Comparison of ENCODE assay signal across 14 cellular contexts in the genomic region with DNA sequence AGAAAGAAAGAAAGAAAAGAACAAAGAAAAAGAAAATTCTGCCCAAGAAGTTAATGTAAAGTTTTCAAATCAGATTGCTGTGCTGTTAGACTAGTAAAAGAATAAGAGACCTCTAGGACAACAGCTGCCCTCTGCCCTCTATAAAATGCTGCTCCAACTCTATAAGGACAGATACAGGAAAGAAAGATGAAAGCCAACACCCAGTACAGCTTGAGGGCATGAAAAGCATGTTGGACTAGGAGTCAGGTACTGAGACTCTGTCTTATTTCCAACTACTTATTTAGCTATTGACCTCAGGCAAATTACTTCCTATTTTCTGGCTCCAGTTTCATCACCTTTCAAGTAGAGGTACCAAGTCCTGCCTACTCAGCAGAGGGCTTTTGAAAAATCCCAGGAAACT. TPM values are rescaled to one million over a fixed set of nuclear protein-coding genes. Genes with fewer than 3 reads are reported as not detected.
DNase-seq lines count a peak whose midpoint lies in the region; ATAC-seq and TF ChIP-seq lines count a peak whose summit lies in the region.
"Had no signal": no experiment of that assay in that cellular context is flagged by ENCODE, and none has a peak within 500 bp of the region (broad histone marks: within the 10 kb centered on the region; RNA-seq: fewer than 3 reads in every experiment).

No MANE protein-coding gene starts in this region.

- no peaks in the 10 kb centered on the region for H3K9me3 ChIP-seq in heart right ventricle
- H3K9me3 ChIP-seq in gastroesophageal sphincter: no peaks in the 10 kb centered on the region
- no peaks in the 10 kb centered on the region for H3K9me3 ChIP-seq in transverse colon
- H3K9me3 ChIP-seq: thyroid gland had no signal

- H3K27ac ChIP-seq in heart right ventricle: peak overlapping the region in 8 of 10 donors; percentile 32 to 96 (median 92)
- H3K27ac ChIP-seq in gastroesophageal sphincter: peak overlapping the region in 3 of 4 donors; percentile 27 to 64 (median 61)
- peak overlapping the region; percentile 28 to 53 (median 38) for H3K27ac ChIP-seq in transverse colon
- H3K27ac ChIP-seq: thyroid gland had no signal

- no peak for TF ChIP-seq POLR2A in gastroesophageal sphincter (IDR thresholded peaks at IDR 0.05)
- no peak for TF ChIP-seq POLR2A in transverse colon (IDR thresholded peaks at IDR 0.05)

- no peak for ATAC-seq in heart right ventricle
- ATAC-seq in Right ventricle myocardium inferior: no peak
- ATAC-seq in gastroesophageal sphincter: no peak
- ATAC-seq in HG02763 (IDR thresholded peaks at IDR 0.05; ENCODE audit: unreplicated experiment): no peak
- ATAC-seq in GM21529 (IDR thresholded peaks at IDR 0.05; ENCODE audit: unreplicated experiment): no peak
- ATAC-seq: activated naive CD4-positive, alpha-beta T cell treated with anti-CD3 and anti-CD28 coated beads, Interleukin-2, amount 50 U/mL, for 72 hours had no signal

- no peak for DNase-seq in heart right ventricle
- DNase-seq in Right ventricle myocardium inferior (ENCODE audit: missing footprints): no peak
- peak; percentile 53 for DNase-seq in NOMO-1 treated with dmso at 0.1 percent for 144 hours (lab: John Stamatoyannopoulos, UW; ENCODE audit: unreplicated experiment)
- DNase-seq in transverse colon: no peak
- DNase-seq: effector CD8-positive, alpha-beta T cell; NCI-H1694; NCI-H524; stimulated activated CD4-positive, alpha-beta T cell treated with anti-CD3 and anti-CD28 coated beads, Interleukin-2, amount 100 ng/mL, for 24 hours; thyroid gland had no signal

- in situ Hi-C loops in transverse colon (cut with MboI; ENCODE audit: low pct_ligation_motif_present in 1 of 4, low pct_unique_long_range_greater_than_20kb in 1 of 4, low sequenced_read_pairs in 3 of 4): no loop called here

- no peak for TF ChIP-seq EP300 in gastroesophageal sphincter (IDR thresholded peaks at IDR 0.05)
- TF ChIP-seq EP300 in transverse colon (IDR thresholded peaks at IDR 0.05; ENCODE audit: low read depth): no peak

- H3K27me3 ChIP-seq in heart right ventricle: no peaks in the 10 kb centered on the region
- H3K27me3 ChIP-seq in gastroesophageal sphincter: no peaks in the 10 kb centered on the region
- H3K27me3 ChIP-seq in transverse colon: no peaks in the 10 kb centered on the region
- H3K27me3 ChIP-seq: thyroid gland had no signal

- intact Hi-C loops in heart right ventricle (cut with DNase I) (loop anchor here in 5 of 10 donors (5.0 to 10.0 kb wide), 3 partner anchors 38 to 46 kb away; partner anchors contain the start of gene PFDN1 (in 2 of the 5)), Right ventricle myocardium inferior (cut with DNase I) (no loop called here), transverse colon (cut with DNase I; ENCODE audit: low total_unique reads) (loop anchor here (10.0 kb wide), 1 partner anchor 166 kb away; the partner anchor contains the start of gene CYSTM1)

- H3K4me1 ChIP-seq in heart right ventricle: peaks cover 11 to 100% (median 96%) of the 10 kb centered on the region in 9 donors
- peaks cover 0 to 87% (median 14%) of the 10 kb centered on the region in 3 donors for H3K4me1 ChIP-seq in gastroesophageal sphincter
- peaks cover 3 to 46% (median 18%) of the 10 kb centered on the region in 4 donors for H3K4me1 ChIP-seq in transverse colon

- no peak overlapping the region for H3K4me3 ChIP-seq in heart right ventricle
- no peak overlapping the region for H3K4me3 ChIP-seq in gastroesophageal sphincter
- H3K4me3 ChIP-seq in transverse colon: no peak overlapping the region
- H3K4me3 ChIP-seq: thyroid gland had no signal

- peaks cover 0 to 77% (median 17%) of the 10 kb centered on the region in 9 donors for H3K36me3 ChIP-seq in heart right ventricle
- H3K36me3 ChIP-seq in gastroesophageal sphincter: peaks cover 0 to 20% of the 10 kb centered on the region in 2 donors
- H3K36me3 ChIP-seq in transverse colon: no peaks in the 10 kb centered on the region

- TF ChIP-seq CTCF in heart right ventricle (IDR thresholded peaks at IDR 0.05): no peak
- no peak for TF ChIP-seq CTCF in gastroesophageal sphincter (IDR thresholded peaks at IDR 0.05)
- TF ChIP-seq CTCF in transverse colon (IDR thresholded peaks at IDR 0.05): no peak

RNA-seq across cellular contexts. Expression of gene HBEGF, which starts 5.8 kb away (rescaled TPM):
- total RNA-seq in heart right ventricle (100 to 1,000 TPM in 2 of 10 donors, 10 to 100 TPM in 8; 18.5 to 121 (median 33.3) TPM), Right ventricle myocardium inferior (20.2 TPM), gastroesophageal sphincter (10 to 100 TPM in 1 of 4 donors, 1 to 10 TPM in 3; 4.7 to 17.4 (median 6.6) TPM), transverse colon (10 to 100 TPM; 10.5 to 40.0 (median 35.6) TPM)
- polyA plus RNA-seq in heart right ventricle: 10 to 100 TPM; 14.6 to 33.5 TPM

RNA-seq across cellular contexts. Expression of gene SLC4A9, which starts 19.4 kb away (rescaled TPM):
- total RNA-seq in heart right ventricle (under 1 TPM in 2 of 10 donors, not detected in 8; 0.10 to 0.34 TPM), Right ventricle myocardium inferior (not detected), gastroesophageal sphincter (not detected), transverse colon (1 to 10 TPM in 1 of 4 donors, under 1 TPM in 2, not detected in 1; 0.48 to 3.0 (median 0.82) TPM)
- polyA plus RNA-seq in heart right ventricle: under 1 TPM; 0.01 to 0.29 TPM
- total RNA-seq: activated CD8-positive, alpha-beta memory T cell treated with anti-CD3 and anti-CD28 coated beads for 36 hours had no signal

RNA-seq across cellular contexts. Expression of gene PFDN1, which starts 37.7 kb away (rescaled TPM):
- 10 to 100 TPM; 56.8 to 94.0 (median 77.0) TPM for total RNA-seq in heart right ventricle
- 100 to 1,000 TPM in 1 of 2 donors, 10 to 100 TPM in 1; 95.1 to 100 TPM for polyA plus RNA-seq in heart right ventricle
- total RNA-seq in Right ventricle myocardium inferior: 80.6 TPM
- 10 to 100 TPM; 66.1 to 99.7 (median 92.8) TPM for total RNA-seq in gastroesophageal sphincter
- 100 to 1,000 TPM in 2 of 4 donors, 10 to 100 TPM in 2; 72.9 to 230 (median 98.4) TPM for total RNA-seq in transverse colon

Comparison
In these comparisons a context has a peak if more than half of its experiments do, and no peak if none do; other contexts are left out.
1. H3K27ac ChIP-seq: peak in every context shown above with its lines; median percentile 92 in heart right ventricle; 61 in gastroesophageal sphincter; 38 in transverse colon.